8 cellular contexts compared by ENCODE assay signal in genomic region chr13:103514188-103514587, GRCh38.
"Had no signal": no experiment of that assay in that cellular context is flagged by ENCODE, and none has a peak within 500 bp of the region (broad histone marks: within the 10 kb centered on the region; RNA-seq: fewer than 3 reads in every experiment).

No MANE protein-coding gene starts in this region.

- FAIRE-seq: HepG2, HTR-8/SVneo, K562 had no signal

- ATAC-seq: HepG2, K562 had no signal

- DNase-seq: IMR-90, KBM-7, KG1 had no signal

- H3K27ac Mint-ChIP-seq: IgD-negative memory B cell had no signal

- H3K27me3 Mint-ChIP-seq: IgD-negative memory B cell had no signal

- H3K4me1 Mint-ChIP-seq: IgD-negative memory B cell had no signal

- H3K27ac ChIP-seq: HL-60 had no signal

- H3K4me3 Mint-ChIP-seq: IgD-negative memory B cell had no signal

- H3K4me3 ChIP-seq: K562 had no signal

- H3K36me3 Mint-ChIP-seq: IgD-negative memory B cell had no signal
